ENCODE assay signal across 21 cellular contexts in genomic region chr4:22170353-22170752, GRCh38.
DNase-seq lines count a peak whose midpoint lies in the region; ATAC-seq, FAIRE-seq and TF ChIP-seq lines count a peak whose summit lies in the region.
"Had no signal": no experiment of that assay in that cellular context is flagged by ENCODE, and none has a peak within 500 bp of the region (broad histone marks: within the 10 kb centered on the region; RNA-seq: fewer than 3 reads in every experiment).

No MANE protein-coding gene starts in this region.

- no peak for ATAC-seq in HG03280 (IDR thresholded peaks at IDR 0.05; ENCODE audit: unreplicated experiment)
- no peak for ATAC-seq in activated naive CD4-positive, alpha-beta T cell treated with anti-CD3 and anti-CD28 coated beads, Interleukin-2, amount 50 U/mL, for 72 hours
- ATAC-seq: activated naive CD8-positive, alpha-beta T cell treated with anti-CD3 and anti-CD28 coated beads, Interleukin-2, amount 50 U/mL, for 24 hours; gastroesophageal sphincter; sciatic nerve; stimulated activated effector memory CD8-positive, alpha-beta T cell treated with anti-CD3 and anti-CD28 coated beads, Interleukin-12 subunit alpha, Interleukin-12 subunit beta, amount 100 ng/mL, for 72 hours had no signal

- no peak overlapping the region for H3K27ac Mint-ChIP-seq in activated naive CD4-positive, alpha-beta T cell treated with anti-CD3 and anti-CD28 coated beads, Interleukin-2, amount 50 U/mL, for 72 hours
- H3K27ac Mint-ChIP-seq: activated CD4-positive, alpha-beta T cell treated with anti-CD3 and anti-CD28 coated beads, Interleukin-2, amount 10 ng/mL, durations not matched to agents 24 days and 14 days; activated naive CD8-positive, alpha-beta T cell treated with anti-CD3 and anti-CD28 coated beads, Interleukin-2, amount 50 U/mL, for 24 hours; immature natural killer cell; stimulated activated effector memory CD8-positive, alpha-beta T cell treated with anti-CD3 and anti-CD28 coated beads, Interleukin-12 subunit alpha, Interleukin-12 subunit beta, amount 100 ng/mL, for 72 hours had no signal

- no peaks in the 10 kb centered on the region for H3K36me3 Mint-ChIP-seq in activated naive CD4-positive, alpha-beta T cell treated with anti-CD3 and anti-CD28 coated beads, Interleukin-2, amount 50 U/mL, for 72 hours
- H3K36me3 Mint-ChIP-seq: immature natural killer cell; stimulated activated effector memory CD8-positive, alpha-beta T cell treated with anti-CD3 and anti-CD28 coated beads, Interleukin-12 subunit alpha, Interleukin-12 subunit beta, amount 100 ng/mL, for 72 hours had no signal

- DNase-seq in AG09309 (ENCODE audit: low read depth) (peak; percentile 79), HTR-8/SVneo (ENCODE audit: insufficient read length, low spot score) (peak; percentile 18), astrocyte of the hippocampus (ENCODE audit: low read depth, low spot score) (peak; percentile 65), glomerular visceral epithelial cell (ENCODE audit: extremely low spot score) (peak; percentile 45), NCI-H446 (lab: John Stamatoyannopoulos, UW) (no peak)
- DNase-seq in activated naive CD4-positive, alpha-beta T cell treated with anti-CD3 and anti-CD28 coated beads, Interleukin-2, amount 50 U/mL, for 72 hours (ENCODE audit: low spot score in 2 of 2): no peak
- no peak for DNase-seq in stimulated activated CD4-positive, alpha-beta T cell treated with anti-CD3 and anti-CD28 coated beads, Interleukin-4, amount 100 ng/mL, for 1 hour
- DNase-seq: activated CD4-positive, alpha-beta T cell treated with anti-CD3 and anti-CD28 coated beads, Interleukin-2, amount 10 ng/mL, durations not matched to agents 24 days and 14 days; activated naive CD8-positive, alpha-beta T cell treated with anti-CD3 and anti-CD28 coated beads, Interleukin-2, amount 50 U/mL, for 24 hours; activated T-cell treated with anti-CD3 and anti-CD28 coated beads, Interleukin-2, amount 50 U/mL, for 1 hour; dorsolateral prefrontal cortex; immature natural killer cell; midbrain; NCI-H2029; NCI-H526 treated with DMSO at 0.1 percent for 48 hours; nucleus accumbens; uterus had no signal

- H3K4me3 ChIP-seq in AG09309 (ENCODE audit: control insufficient read depth, low read depth, low read length): no peak overlapping the region
- H3K4me3 ChIP-seq: dorsolateral prefrontal cortex, gastroesophageal sphincter, uterus had no signal

- FAIRE-seq in HTR-8/SVneo (lab: Jason Lieb, UNC): no peak

- H3K9me3 Mint-ChIP-seq in activated naive CD4-positive, alpha-beta T cell treated with anti-CD3 and anti-CD28 coated beads, Interleukin-2, amount 50 U/mL, for 72 hours: peaks cover 6 to 12% of the 10 kb centered on the region in 2 donors

- TF ChIP-seq CTCF in AG09309 (IDR thresholded peaks at IDR 0.05; ENCODE audit: control insufficient read depth, insufficient read depth, low read depth, low read length, missing control alignments): no peak

Comparison
In these comparisons a context has a peak if more than half of its experiments do, and no peak if none do; other contexts are left out.
1. DNase-seq: peak in AG09309 (single experiment), HTR-8/SVneo (single experiment), astrocyte of the hippocampus (single experiment) and glomerular visceral epithelial cell (single experiment); none in activated naive CD4-positive, alpha-beta T cell treated with anti-CD3 and anti-CD28 coated beads, Interleukin-2, amount 50 U/mL, for 72 hours (0 of 2), stimulated activated CD4-positive, alpha-beta T cell treated with anti-CD3 and anti-CD28 coated beads, Interleukin-4, amount 100 ng/mL, for 1 hour (single experiment) and NCI-H446 (0 of 2).